11 cellular contexts compared by ENCODE assay signal in genomic region chr14:39673141-39674133, GRCh38.
DNase-seq lines count a peak whose midpoint lies in the region; ATAC-seq and TF ChIP-seq lines count a peak whose summit lies in the region.
"Had no signal": no experiment of that assay in that cellular context is flagged by ENCODE, and none has a peak within 500 bp of the region (broad histone marks: within the 10 kb centered on the region; RNA-seq: fewer than 3 reads in every experiment).

No MANE protein-coding gene starts in this region.

- peak overlapping the region; percentile 84 for H3K27ac ChIP-seq in caudate nucleus (ENCODE audit: low read depth, low read length)
- H3K27ac ChIP-seq in effector memory CD4-positive, alpha-beta T cell (ENCODE audit: insufficient read depth, low read length, poor library complexity, severe bottlenecking), result no peak overlapping the region
- H3K27ac ChIP-seq: tibial nerve had no signal

- ATAC-seq in GM18511 (IDR thresholded peaks at IDR 0.05; ENCODE audit: unreplicated experiment), result no peak

- no peaks in the 10 kb centered on the region for H3K36me3 Mint-ChIP-seq in neural crest cell (ENCODE audit: low read depth)

- H3K4me3 ChIP-seq in effector memory CD4-positive, alpha-beta T cell (ENCODE audit: insufficient read depth, low read depth, low read length, poor library complexity, severe bottlenecking), result no peak overlapping the region
- H3K4me3 ChIP-seq: tibial nerve had no signal

- TF ChIP-seq CTCF in neural crest cell (conservative IDR thresholded peaks at IDR 0.05), result no peak

- H3K9me3 Mint-ChIP-seq in neural crest cell, result no peaks in the 10 kb centered on the region

- H3K4me3 Mint-ChIP-seq in neural crest cell, result no peak overlapping the region
- H3K4me3 Mint-ChIP-seq: activated naive CD4-positive, alpha-beta T cell treated with anti-CD3 and anti-CD28 coated beads for 36 hours had no signal

- no peaks in the 10 kb centered on the region for H3K4me1 Mint-ChIP-seq in neural crest cell

- H3K27me3 Mint-ChIP-seq in neural crest cell (ENCODE audit: low read depth), result no peaks in the 10 kb centered on the region

- DNase-seq in Ammon's horn (ENCODE audit: low spot score), result peak; percentile 14
- peak; percentile 77 for DNase-seq in NCI-H226
- DNase-seq in caudate nucleus (lab: John Stamatoyannopoulos, UW), result peak in 29 of 61 donors; percentile 2 to 90 (median 24)
- no peak for DNase-seq in neural crest cell (ENCODE audit: low read depth, low spot score)
- no peak for DNase-seq in HT-29 (ENCODE audit: low spot score)
- DNase-seq in effector memory CD4-positive, alpha-beta T cell, result no peak
- DNase-seq in RPMI8226, result no peak
- DNase-seq: activated naive CD4-positive, alpha-beta T cell treated with anti-CD3 and anti-CD28 coated beads for 36 hours; NCI-H2171 had no signal

- H3K36me3 ChIP-seq in effector memory CD4-positive, alpha-beta T cell (ENCODE audit: control insufficient read depth, insufficient read depth, low read length), result no peaks in the 10 kb centered on the region
- H3K36me3 ChIP-seq: tibial nerve had no signal

- no peaks in the 10 kb centered on the region for H3K27me3 ChIP-seq in effector memory CD4-positive, alpha-beta T cell (replicated peaks; ENCODE audit: control insufficient read depth, insufficient read depth, low read length, poor library complexity, severe bottlenecking)
- H3K27me3 ChIP-seq: tibial nerve had no signal

- no peaks in the 10 kb centered on the region for H3K9me3 ChIP-seq in effector memory CD4-positive, alpha-beta T cell (ENCODE audit: control insufficient read depth, low read length)
- H3K9me3 ChIP-seq: tibial nerve had no signal

- no peaks in the 10 kb centered on the region for H3K4me1 ChIP-seq in effector memory CD4-positive, alpha-beta T cell (ENCODE audit: control insufficient read depth, insufficient read depth, low read length, poor library complexity, severe bottlenecking)
- H3K4me1 ChIP-seq: tibial nerve had no signal

- peak overlapping the region; percentile 16 for H3K27ac Mint-ChIP-seq in neural crest cell (ENCODE audit: unreplicated experiment)
- H3K27ac Mint-ChIP-seq: activated naive CD4-positive, alpha-beta T cell treated with anti-CD3 and anti-CD28 coated beads for 36 hours had no signal

Comparison
In these comparisons a context has a peak if more than half of its experiments do, and no peak if none do; other contexts are left out.
1. DNase-seq: peak in Ammon's horn (single experiment) and NCI-H226 (single experiment); none in neural crest cell (single experiment), HT-29 (single experiment), effector memory CD4-positive, alpha-beta T cell (0 of 3) and RPMI8226 (single experiment).